Comparison of ENCODE assay signal across 8 cellular contexts in the genomic region with DNA sequence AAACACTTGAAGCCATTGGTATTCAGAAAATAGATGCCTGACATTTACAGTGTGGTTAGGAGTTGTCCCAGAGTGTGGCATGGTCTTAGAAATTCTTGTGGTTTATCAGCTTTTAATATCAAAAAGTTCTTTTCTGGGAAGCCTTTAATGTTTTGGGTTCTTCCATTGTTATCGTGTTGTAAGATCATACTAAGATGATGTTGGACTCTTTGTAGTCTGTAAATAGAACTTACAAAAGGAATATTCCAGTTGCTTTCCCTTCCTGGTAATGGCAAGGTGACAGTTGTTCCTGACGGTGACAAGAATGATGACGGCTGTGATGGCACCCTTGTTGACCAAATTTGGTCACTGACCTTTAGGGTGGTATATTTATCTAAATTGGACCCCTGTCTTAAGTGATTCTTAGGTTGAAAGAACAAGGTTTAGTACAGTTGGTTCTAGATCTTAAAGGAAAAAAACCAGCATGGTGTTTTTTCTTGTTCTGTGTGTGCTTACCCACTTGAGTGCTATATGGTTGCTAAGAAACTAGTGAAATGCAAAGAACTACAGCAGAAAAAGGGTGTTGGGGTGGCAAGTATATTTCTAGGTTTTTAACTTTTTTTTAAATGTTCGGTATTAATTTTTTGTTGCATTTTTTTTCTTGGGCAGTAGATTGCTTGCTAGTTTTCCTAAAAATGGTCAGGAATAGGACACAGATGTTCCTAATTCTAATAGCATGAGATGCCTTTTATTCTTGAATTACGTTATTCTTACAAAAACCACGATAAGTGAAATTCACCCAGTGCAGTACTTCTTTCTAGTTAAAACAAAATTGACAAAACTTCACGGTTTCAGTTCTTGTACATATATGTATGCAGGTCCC. TPM values are rescaled to one million over a fixed set of nuclear protein-coding genes. Genes with fewer than 3 reads are reported as not detected.
DNase-seq lines count a peak whose midpoint lies in the region; ATAC-seq and TF ChIP-seq lines count a peak whose summit lies in the region.

No MANE protein-coding gene starts in this region.

- H3K4me1 ChIP-seq in mucosa of rectum (ENCODE audit: control insufficient read depth in 2 of 2, insufficient read depth in 2 of 2, low read length in 2 of 2): peaks cover 31 to 37% of the 10 kb centered on the region in 2 donors

- peaks cover 10 to 12% of the 10 kb centered on the region in 2 donors for H3K36me3 ChIP-seq in mucosa of rectum (ENCODE audit: control insufficient read depth in 2 of 2, insufficient read depth in 2 of 2, low read length in 2 of 2)

- H3K27me3 Mint-ChIP-seq in IgD-negative memory B cell: no peaks in the 10 kb centered on the region

- POLR2A ChIA-PET in AG04450 (lab: Yijun Ruan, JAX): interaction anchor here (0.6 to 4.6 kb wide), 3 partner anchors 13 to 98 kb away, joined by 3 to 40 read pairs (median 6); no protein-coding TSS in a partner anchor

- TF ChIP-seq CTCF in AG04450 (IDR thresholded peaks at IDR 0.05; ENCODE audit: low read depth, low read length): no peak
- TF ChIP-seq CTCF in astrocyte of the spinal cord (IDR thresholded peaks at IDR 0.05; ENCODE audit: low read depth, low read length): no peak
- no peak for TF ChIP-seq CTCF in GM13977 (IDR thresholded peaks at IDR 0.05; ENCODE audit: extremely low read depth, insufficient read depth, missing control alignments)

- H3K9me3 Mint-ChIP-seq in IgD-negative memory B cell: no peaks in the 10 kb centered on the region

- peak overlapping the region; percentile 50 to 90 (median 86) for H3K27ac Mint-ChIP-seq in IgD-negative memory B cell

- CTCF ChIA-PET in AG04450 (lab: Charles Lee): interaction anchor here (0.6 kb wide), 1 partner anchor 228 kb away, joined by 3 read pairs; no protein-coding TSS in a partner anchor

- H3K27me3 ChIP-seq in AG04450 (ENCODE audit: control insufficient read depth, insufficient read depth, low read length): no peaks in the 10 kb centered on the region
- H3K27me3 ChIP-seq in mucosa of rectum (ENCODE audit: control insufficient read depth in 2 of 2, insufficient read depth in 2 of 2, low read length in 2 of 2): no peaks in the 10 kb centered on the region

- H3K4me1 Mint-ChIP-seq in IgD-negative memory B cell: peaks cover 37 to 52% (median 42%) of the 10 kb centered on the region in 3 donors

- H3K4me3 ChIP-seq in AG04450 (ENCODE audit: low read depth, low read length) (peak overlapping the region; percentile 90), astrocyte of the spinal cord (ENCODE audit: low read depth, low read length) (peak overlapping the region; percentile 72), mucosa of rectum (ENCODE audit: low read length in 2 of 2) (peak overlapping the region; percentile 80 to 97)

- no peak for ATAC-seq in HG02798 (IDR thresholded peaks at IDR 0.05; ENCODE audit: poor library complexity, unreplicated experiment)

- peak overlapping the region; percentile 52 to 94 for H3K9ac ChIP-seq in mucosa of rectum (ENCODE audit: low read depth in 1 of 2, low read length in 2 of 2)

- in situ Hi-C loops in astrocyte of the spinal cord (cut with HindIII; ENCODE audit: low sequenced_read_pairs) (no loop called here), GM13977 (cut with MboI; ENCODE audit: low pct_unique_long_range_greater_than_20kb, low sequenced_read_pairs, unreplicated experiment) (no loop called here)

- H3K4me3 Mint-ChIP-seq in IgD-negative memory B cell: peak overlapping the region; percentile 86 to 96 (median 92)

- DNase-seq in AG04450 (ENCODE audit: low read depth, low spot score) (no peak), astrocyte of the spinal cord (ENCODE audit: low read depth, low spot score) (no peak), GM13977 (ENCODE audit: low spot score) (no peak), NCI-H524 treated with DMSO at 0.1 percent for 48 hours (lab: John Stamatoyannopoulos, UW) (no peak), SKM-1 (lab: John Stamatoyannopoulos, UW; ENCODE audit: unreplicated experiment) (no peak)

- H3K27ac ChIP-seq in AG04450 (ENCODE audit: low read depth, low read length) (no peak overlapping the region), mucosa of rectum (ENCODE audit: low read depth in 2 of 2, low read length in 2 of 2) (peak overlapping the region in 1 of 2 donors; percentile 44)

- peaks cover 4% of the 10 kb centered on the region for H3K36me3 Mint-ChIP-seq in IgD-negative memory B cell

- H3K9me3 ChIP-seq in AG04450 (ENCODE audit: control insufficient read depth, insufficient read depth, low read length) (no peaks in the 10 kb centered on the region), mucosa of rectum (ENCODE audit: control insufficient read depth in 2 of 2, low read length in 2 of 2) (no peaks in the 10 kb centered on the region)

RNA-seq across cellular contexts. Expression of gene ATP2A2, which starts 2.1 kb away (rescaled TPM):
- polyA plus RNA-seq in AG04450 (2011; rRNA removed) (139 and 143 TPM in 2 replicates), IgD-negative memory B cell (3.5 TPM)
- 191 and 196 TPM in 2 replicates for polyA minus RNA-seq in AG04450 (2011; rRNA and poly(A)+ RNA removed)

Comparison
In these comparisons a context has a peak if more than half of its experiments do, and no peak if none do; other contexts are left out.
1. RNA of gene ATP2A2, which starts 2.1 kb away (polyA plus RNA-seq): 139 to 143 TPM in AG04450; 3.5 TPM in IgD-negative memory B cell (single experiment); every median in the first group is over 10 times any median in the second.
2. Peak in every context shown above with its lines, with median percentiles within 50 percentile points of each other: H3K4me3 ChIP-seq.